10 cellular contexts compared by ENCODE assay signal in genomic region chr17:4721203-4722135, GRCh38. TPM values are rescaled to one million over a fixed set of nuclear protein-coding genes. Genes with fewer than 3 reads are reported as not detected.
A peak's percentile ranks its signal among the peaks of the same experiment; 100 is the strongest.
DNase-seq lines count a peak whose midpoint lies in the region; TF ChIP-seq lines count a peak whose summit lies in the region.
"Had no signal": no experiment of that assay in that cellular context is flagged by ENCODE, and none has a peak within 500 bp of the region (broad histone marks: within the 10 kb centered on the region; RNA-seq: fewer than 3 reads in every experiment).

No MANE protein-coding gene starts in this region.

- H3K9ac ChIP-seq in OCI-LY1 (ENCODE audit: low read length) (peak overlapping the region; percentile 27; the same call in 1 of the 2 replicates), duodenal mucosa (ENCODE audit: low read depth in 1 of 2, low read length in 2 of 2) (no peak overlapping the region), neural cell (ENCODE audit: low read length) (no peak overlapping the region)

- peaks cover 38% of the 10 kb centered on the region for H3K4me1 ChIP-seq in OCI-LY1 (ENCODE audit: insufficient read depth, low read length, severe bottlenecking)
- H3K4me1 ChIP-seq in duodenal mucosa (ENCODE audit: control insufficient read depth in 1 of 2, insufficient read depth in 2 of 2, low read length in 2 of 2) = peaks cover 30 to 31% of the 10 kb centered on the region in 2 donors

- TF ChIP-seq RAD21 in neural cell (conservative IDR thresholded peaks at IDR 0.05) = no peak

- H3F3A ChIP-seq in OCI-LY1 (ENCODE audit: insufficient read depth, low read length) (no peaks in the 10 kb centered on the region), neural cell (ENCODE audit: insufficient read depth, low read length, poor library complexity, severe bottlenecking) (no peaks in the 10 kb centered on the region)

- H4K20me1 ChIP-seq in OCI-LY1 (ENCODE audit: insufficient read depth, low read length) (no peaks in the 10 kb centered on the region), neural cell (ENCODE audit: insufficient read depth) (no peaks in the 10 kb centered on the region)

- DNase-seq in GM06990 (ENCODE audit: extremely low read depth, insufficient read length) (peak; percentile 44), Kasumi-1 (lab: John Stamatoyannopoulos, UW) (no peak), NCI-H1417 treated with DMSO at 0.1 percent for 48 hours (lab: John Stamatoyannopoulos, UW) (no peak), ureter (ENCODE audit: low spot score) (no peak)
- DNase-seq in stimulated activated CD4-positive, alpha-beta T cell treated with anti-CD3 and anti-CD28 coated beads, Interleukin-4, amount 100 ng/mL, for 1 hour = no peak

- H3K9me2 ChIP-seq in OCI-LY1 (ENCODE audit: low read depth, low read length) (no peaks in the 10 kb centered on the region), neural cell (ENCODE audit: insufficient read depth, low read length) (no peaks in the 10 kb centered on the region)

- peak overlapping the region; percentile 18; the same call in 1 of the 2 replicates for H3K4me2 ChIP-seq in OCI-LY1 (ENCODE audit: low read length)
- H3K4me2 ChIP-seq in neural cell (ENCODE audit: low read length) = no peak overlapping the region

- H3K27ac ChIP-seq in OCI-LY1 (ENCODE audit: low read depth, low read length, poor library complexity, severe bottlenecking) (peak overlapping the region; percentile 78), duodenal mucosa (ENCODE audit: low read depth, low read length) (peak overlapping the region; percentile 53), neural cell (ENCODE audit: low read length) (no peak overlapping the region)

- H3K27me3 ChIP-seq in GM06990 (replicated peaks; ENCODE audit: control insufficient read depth, insufficient read depth, low read length) (no peaks in the 10 kb centered on the region), OCI-LY1 (ENCODE audit: insufficient read depth, low read length) (no peaks in the 10 kb centered on the region), duodenal mucosa (ENCODE audit: control insufficient read depth in 1 of 2, insufficient read depth in 2 of 2, low read length in 2 of 2) (no peaks in the 10 kb centered on the region), neural cell (ENCODE audit: insufficient read depth, low read depth, low read length) (no peaks in the 10 kb centered on the region)
- H3K27me3 ChIP-seq: dorsolateral prefrontal cortex had no signal

- no peak for TF ChIP-seq EP300 in neural cell (conservative IDR thresholded peaks at IDR 0.05; ENCODE audit: poor library complexity, severe bottlenecking)

- H2AFZ ChIP-seq in OCI-LY1 (ENCODE audit: low read length) (no peak overlapping the region), neural cell (ENCODE audit: low read depth, low read length) (no peak overlapping the region)

- H3K36me3 ChIP-seq in GM06990 (ENCODE audit: control insufficient read depth, insufficient read depth, low read length) = peaks cover 12% of the 10 kb centered on the region
- H3K36me3 ChIP-seq in OCI-LY1 (ENCODE audit: insufficient read depth, low read length) = peaks cover 31% of the 10 kb centered on the region
- peaks cover 7 to 37% of the 10 kb centered on the region in 2 donors for H3K36me3 ChIP-seq in duodenal mucosa (ENCODE audit: control insufficient read depth in 1 of 2, insufficient read depth in 2 of 2, low read length in 2 of 2)
- H3K36me3 ChIP-seq in neural cell (ENCODE audit: insufficient read depth, low read length) = no peaks in the 10 kb centered on the region

- H3K4me3 ChIP-seq in GM06990 (replicated peaks; ENCODE audit: low read depth, low read length) (no peak overlapping the region), OCI-LY1 (ENCODE audit: low read depth, low read length, poor library complexity, severe bottlenecking) (no peak overlapping the region), duodenal mucosa (ENCODE audit: low read depth in 1 of 2, low read length in 2 of 2) (no peak overlapping the region), neural cell (ENCODE audit: low read length) (no peak overlapping the region)
- H3K4me3 ChIP-seq: dorsolateral prefrontal cortex had no signal

- TF ChIP-seq CTCF in GM06990 (IDR thresholded peaks at IDR 0.05; ENCODE audit: insufficient read depth, low read length, poor library complexity, severe bottlenecking) (no peak), OCI-LY1 (IDR thresholded peaks at IDR 0.05; ENCODE audit: low read length) (no peak), neural cell (IDR thresholded peaks at IDR 0.05; ENCODE audit: poor library complexity, severe bottlenecking) (no peak)

- H3K79me2 ChIP-seq in OCI-LY1 (ENCODE audit: insufficient read depth, low read length) = no peaks in the 10 kb centered on the region
- H3K79me2 ChIP-seq in neural cell (replicated peaks; ENCODE audit: insufficient read depth, low read length) = no peaks in the 10 kb centered on the region

- no peaks in the 10 kb centered on the region for H3K9me3 ChIP-seq in OCI-LY1 (ENCODE audit: low read length)
- no peaks in the 10 kb centered on the region for H3K9me3 ChIP-seq in duodenal mucosa (ENCODE audit: control insufficient read depth in 1 of 2, low read length in 2 of 2)
- H3K9me3 ChIP-seq in neural cell (ENCODE audit: low read length) = no peaks in the 10 kb centered on the region

TF ChIP-seq in neural cell, 6 proteins besides CTCF, POLR2A, EP300 and RAD21:
- TF ChIP-seq EZH2 (IDR thresholded peaks at IDR 0.05; ENCODE audit: borderline replicate concordance, insufficient read depth, low read length, poor library complexity, severe bottlenecking) = no peak
- TF ChIP-seq POLR2AphosphoS5 (IDR thresholded peaks at IDR 0.05) = peak; percentile 4

RNA-seq across cellular contexts. Expression of gene MED11, which starts 9.8 kb away (rescaled TPM):
- polyA plus RNA-seq in neural cell = 17.2 and 20.5 TPM in 2 replicates
- 9.4 and 12.9 TPM in 2 replicates for polyA minus RNA-seq in neural cell
- 19.5 TPM for total RNA-seq in ureter

RNA-seq across cellular contexts. Expression of gene ARRB2, which starts 11.0 kb away (rescaled TPM):
- 28.3 and 34.1 TPM in 2 replicates for polyA plus RNA-seq in neural cell
- polyA minus RNA-seq in neural cell = 19.7 and 24.7 TPM in 2 replicates
- 40.8 TPM for total RNA-seq in ureter

RNA-seq across cellular contexts. Expression of gene PELP1, which starts 17.5 kb away (rescaled TPM):
- 15.9 and 24.7 TPM in 2 replicates for polyA plus RNA-seq in neural cell
- 62.6 and 63.0 TPM in 2 replicates for polyA minus RNA-seq in neural cell
- 56.9 TPM for total RNA-seq in ureter

RNA-seq across cellular contexts. Expression of gene ZMYND15, which starts 18.2 kb away (rescaled TPM):
- not detected in 2 replicates for polyA plus RNA-seq in neural cell
- polyA minus RNA-seq in neural cell = not detected in 2 replicates
- total RNA-seq in ureter = 1.7 TPM
- total RNA-seq: OCI-LY7 had no signal

RNA-seq across cellular contexts. Expression of gene CXCL16, which starts 18.3 kb away (rescaled TPM):
- polyA plus RNA-seq in neural cell = not detected in 2 replicates
- polyA minus RNA-seq in neural cell = not detected in 2 replicates
- 26.8 TPM for total RNA-seq in ureter
- total RNA-seq: OCI-LY7 had no signal
